ENCODE assay signal across 17 cellular contexts in the genomic region with DNA sequence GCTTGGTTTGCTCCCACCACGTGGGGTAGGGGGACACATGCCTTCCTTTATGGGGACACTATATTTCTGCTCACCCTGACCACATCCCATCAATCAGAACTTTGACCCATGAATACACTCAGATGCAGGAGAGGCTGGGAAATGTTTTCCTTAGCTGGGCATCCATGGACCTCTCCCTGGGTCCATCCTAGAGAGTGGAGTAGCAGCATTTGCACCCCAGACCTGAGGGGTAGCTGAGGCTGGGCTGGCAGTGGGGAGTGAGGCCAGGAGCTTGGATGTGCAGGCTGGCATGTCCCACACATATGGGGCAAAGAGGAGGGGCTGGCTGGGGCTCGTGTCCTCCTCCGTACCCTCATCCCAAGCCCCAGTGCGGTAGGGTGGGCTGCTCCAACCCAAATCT. TPM values are rescaled to one million over a fixed set of nuclear protein-coding genes. Genes with fewer than 3 reads are reported as not detected.
DNase-seq lines count a peak whose midpoint lies in the region; ATAC-seq, FAIRE-seq and TF ChIP-seq lines count a peak whose summit lies in the region.
"Had no signal": no experiment of that assay in that cellular context is flagged by ENCODE, and none has a peak within 500 bp of the region (broad histone marks: within the 10 kb centered on the region; RNA-seq: fewer than 3 reads in every experiment).

No MANE protein-coding gene starts in this region.

- no peak for ATAC-seq in A549
- ATAC-seq: GM12878, K562 had no signal

- CTCF ChIA-PET in A549 (lab: Yijun Ruan, JAX): interaction anchor here (3.0 kb wide), 1 partner anchor 21 kb away, joined by 15 read pairs; no protein-coding TSS in a partner anchor
- CTCF ChIA-PET in H1 (lab: Charles Lee; ENCODE audit: partially characterized antibody): interaction anchor here (1.2 to 8.3 kb wide), 7 partner anchors 11 to 889 kb away, joined by 3 to 92 read pairs (median 10); no protein-coding TSS in a partner anchor

- H3K4ac ChIP-seq in H1 (replicated peaks; ENCODE audit: insufficient read length, low read depth, low read length): no peak overlapping the region

- no peak overlapping the region for H3K14ac ChIP-seq in H1 (ENCODE audit: insufficient read length)

- no peak for TF ChIP-seq CTCF in A549 (IDR thresholded peaks at IDR 0.05)
- no peak for TF ChIP-seq CTCF in H1 (IDR thresholded peaks at IDR 0.05; ENCODE audit: control extremely low read depth in 1 of 3, insufficient read depth in 1 of 3, low read depth in 1 of 3, low read length in 3 of 3)
- TF ChIP-seq CTCF in osteocyte (IDR thresholded peaks at IDR 0.05): no peak
- no peak for TF ChIP-seq CTCF in esophagus squamous epithelium (IDR thresholded peaks at IDR 0.05)

- H3K79me1 ChIP-seq in H1 (ENCODE audit: low read depth, low read length): no peaks in the 10 kb centered on the region

- POLR2A ChIA-PET in A549 (lab: Yijun Ruan, JAX) (no interaction called here), H1 (lab: Charles Lee; ENCODE audit: partially characterized antibody) (no interaction called here)

- H3K27me3 ChIP-seq in H1 (replicated peaks in 1 of 4; ENCODE audit: control insufficient read depth in 3 of 4, extremely low read depth in 1 of 4, insufficient read depth in 3 of 4, low read length in 3 of 4) (no peaks in the 10 kb centered on the region), esophagus squamous epithelium (no peaks in the 10 kb centered on the region)

- H3K36me3 ChIP-seq in H1 (ENCODE audit: control insufficient read depth in 2 of 4, insufficient read depth in 4 of 4, low read length in 3 of 4): no peaks in the 10 kb centered on the region
- no peaks in the 10 kb centered on the region for H3K36me3 ChIP-seq in esophagus squamous epithelium
- H3K36me3 ChIP-seq: HAP-1 had no signal

- TF ChIP-seq POLR2A in A549 (IDR thresholded peaks at IDR 0.05; ENCODE audit: low read length): no peak
- no peak for TF ChIP-seq POLR2A in GM12891 (IDR thresholded peaks at IDR 0.05; ENCODE audit: low read depth, low read length)
- TF ChIP-seq POLR2A in H1 (IDR thresholded peaks at IDR 0.05; ENCODE audit: control extremely low read depth in 1 of 2, low read depth in 2 of 2, low read length in 2 of 2): no peak
- TF ChIP-seq POLR2A in esophagus squamous epithelium (IDR thresholded peaks at IDR 0.05): no peak

- H3K4me1 ChIP-seq in A549 (peaks cover 26% of the 10 kb centered on the region), H1 (replicated peaks in 1 of 4; ENCODE audit: control insufficient read depth in 3 of 4, insufficient read depth in 4 of 4, low read length in 3 of 4) (peaks cover 6 to 16% (median 14%) of the 10 kb centered on the region in 4 experiments), esophagus squamous epithelium (peaks cover 0 to 40% (median 8%) of the 10 kb centered on the region in 3 donors)

- H4K20me1 ChIP-seq in H1 (replicated peaks in 1 of 2; ENCODE audit: control insufficient read depth in 1 of 2, insufficient read depth in 2 of 2, low read length in 2 of 2): no peaks in the 10 kb centered on the region

- DNase-seq in A549 (ENCODE audit: low read depth in 1 of 2, low spot score in 1 of 2) (no peak), GM12891 (ENCODE audit: insufficient read length, low spot score) (no peak), H1 (ENCODE audit: low read depth in 1 of 2, low spot score in 2 of 2) (no peak), osteocyte (ENCODE audit: extremely low spot score, unreplicated experiment) (peak; percentile 63), NOMO-1 (lab: John Stamatoyannopoulos, UW; ENCODE audit: unreplicated experiment in 2 of 2) (no peak), esophagus squamous epithelium (lab: John Stamatoyannopoulos, UW) (no peak)
- no peak for DNase-seq in activated CD4-positive, alpha-beta T cell treated with anti-CD3 and anti-CD28 coated beads, Interleukin-2, amount 50 U/mL, for 4 hours
- DNase-seq: AML-193; CD4-positive, alpha-beta T cell; IMR-90 had no signal

- H2BK15ac ChIP-seq in H1 (ENCODE audit: low read length): no peak overlapping the region

- TF ChIP-seq RAD21 in A549 (conservative IDR thresholded peaks at IDR 0.05 in 1 of 2, IDR thresholded peaks at IDR 0.05 in 1 of 2): no peak
- no peak for TF ChIP-seq RAD21 in H1 (IDR thresholded peaks at IDR 0.05 in 1 of 2, conservative IDR thresholded peaks at IDR 0.05 in 1 of 2; ENCODE audit: low read depth in 2 of 2, low read length in 2 of 2)

- no peak overlapping the region for H3K56ac ChIP-seq in H1 (replicated peaks; ENCODE audit: insufficient read length, low read depth, low read length)

- H3K4me2 ChIP-seq in A549: no peak overlapping the region
- H3K4me2 ChIP-seq in H1 (ENCODE audit: insufficient read depth in 1 of 2, low read depth in 2 of 2, low read length in 2 of 2): no peak overlapping the region

- no peak overlapping the region for H2BK120ac ChIP-seq in H1 (replicated peaks; ENCODE audit: low read depth, low read length)

- no peaks in the 10 kb centered on the region for H3K27me3 Mint-ChIP-seq in osteocyte (ENCODE audit: unreplicated experiment)
- H3K27me3 Mint-ChIP-seq: CD4-positive, alpha-beta T cell had no signal

- H2AFZ ChIP-seq in H1 (ENCODE audit: low read length): no peak overlapping the region

- H3K4me1 Mint-ChIP-seq in osteocyte (ENCODE audit: unreplicated experiment): peaks cover 36% of the 10 kb centered on the region

- FAIRE-seq in A549 (lab: Jason Lieb, UNC) (no peak), GM12891 (lab: Jason Lieb, UNC) (peak; percentile 31), H1 (lab: Jason Lieb, UNC) (no peak)
- FAIRE-seq: A204.1, GM12878, GM19239, HTR-8/SVneo, K562 had no signal

- no peak overlapping the region for H3K4me3 Mint-ChIP-seq in osteocyte (ENCODE audit: unreplicated experiment)
- H3K4me3 Mint-ChIP-seq: CD4-positive, alpha-beta T cell had no signal

- H2BK12ac ChIP-seq in H1 (ENCODE audit: low read depth, low read length): no peak overlapping the region

- no peak overlapping the region for H3K23ac ChIP-seq in H1 (ENCODE audit: insufficient read length)

- no peaks in the 10 kb centered on the region for H3K9me3 Mint-ChIP-seq in osteocyte (ENCODE audit: unreplicated experiment)
- H3K9me3 Mint-ChIP-seq: CD4-positive, alpha-beta T cell had no signal

- H3K27ac ChIP-seq in A549 (peak overlapping the region; percentile 3 to 91; a peak in 4 of 6 replicates), H1 (ENCODE audit: low read depth, low read length) (no peak overlapping the region), esophagus squamous epithelium (no peak overlapping the region)
- H3K27ac ChIP-seq: C4-2B had no signal

- no peak overlapping the region for H2BK5ac ChIP-seq in H1 (ENCODE audit: low read depth, low read length)

- H3K9ac ChIP-seq in H1 (replicated peaks in 1 of 4; ENCODE audit: extremely low read depth in 1 of 4, low read depth in 3 of 4, low read length in 3 of 4): no peak overlapping the region

- no peak overlapping the region for H3K27ac Mint-ChIP-seq in osteocyte (ENCODE audit: unreplicated experiment)
- H3K27ac Mint-ChIP-seq: CD4-positive, alpha-beta T cell had no signal

- 0 out of 4 replicates have a peak, but pooled peaks cover 0 to 6% of the 10 kb centered on the region in 2 experiments for H3K79me2 ChIP-seq in H1 (ENCODE audit: control insufficient read depth in 1 of 2, insufficient read depth in 2 of 2, low read length in 2 of 2)

- H2AK5ac ChIP-seq in H1 (ENCODE audit: low read depth, low read length): no peak overlapping the region

- H4K8ac ChIP-seq in H1 (ENCODE audit: extremely low read depth, insufficient read depth, low read length): no peak overlapping the region

- H3K9me3 ChIP-seq in A549 (no peaks in the 10 kb centered on the region), H1 (ENCODE audit: insufficient read depth in 2 of 2, low read depth in 1 of 2, low read length in 1 of 2) (no peaks in the 10 kb centered on the region), esophagus squamous epithelium (no peaks in the 10 kb centered on the region)
- H3K9me3 ChIP-seq: HAP-1 had no signal

- TF ChIP-seq EP300 in A549 (IDR thresholded peaks at IDR 0.05): no peak
- TF ChIP-seq EP300 in H1 (IDR thresholded peaks at IDR 0.05; ENCODE audit: borderline replicate concordance in 1 of 2, low read depth in 2 of 2, low read length in 2 of 2): no peak

- intact Hi-C loops in esophagus squamous epithelium (cut with DNase I): loop anchor here (10.0 kb wide), 1 partner anchor 861 kb away; no protein-coding TSS in a partner anchor

- H3K4me3 ChIP-seq in A549 (no peak overlapping the region), H1 (ENCODE audit: extremely low read depth in 1 of 4, insufficient read depth in 2 of 4, low read depth in 3 of 4, low read length in 4 of 4) (no peak overlapping the region), esophagus squamous epithelium (no peak overlapping the region)
- H3K4me3 ChIP-seq: GM12878, HAP-1, K562 had no signal

- peak overlapping the region; percentile 13 for H4K91ac ChIP-seq in H1 (replicated peaks; ENCODE audit: insufficient read length, low read length)

- H3K18ac ChIP-seq in H1 (ENCODE audit: extremely low read depth, low read length): 0 out of 2 replicates have a peak overlapping the region, but pooled peaks have one; percentile 19

- 78% methylated on average over 4 of the region's 4 CpGs for WGBS in A549 (ENCODE audit: missing lambda C conversion rate)
- WGBS in H1 (ENCODE audit: extremely low coverage in 1 of 2, insufficient coverage in 1 of 2, insufficient read length in 1 of 2, insufficient replicate concordance in 2 of 2, low coverage in 1 of 2, low lambda C conversion rate in 2 of 2, missing lambda C conversion rate in 1 of 2), 2 experiments: 95% methylated on average over 4 of the region's 4 CpGs; no CpG with 5 or more reads in 1 of the 2 experiments
- WGBS in esophagus squamous epithelium, 2 donors: 65 to 94% methylated on average over 3 to 4 of the region's 4 CpGs

- H4K5ac ChIP-seq in H1 (ENCODE audit: insufficient read length, low read depth, low read length): no peak overlapping the region

- H2BK20ac ChIP-seq in H1 (ENCODE audit: low read length): no peak overlapping the region

- no peaks in the 10 kb centered on the region for H3K36me3 Mint-ChIP-seq in osteocyte (ENCODE audit: unreplicated experiment)

- no peaks in the 10 kb centered on the region; the same call in 1 of the 2 replicates for H3K23me2 ChIP-seq in H1 (ENCODE audit: low read depth, low read length)

RNA-seq across cellular contexts. Expression of a gene that starts 47.6 kb away (rescaled TPM):
- polyA plus RNA-seq in A549 (2011; rRNA removed): 6.9 and 8.1 TPM in 2 replicates
- 0.89 and 1.6 TPM in 2 replicates for polyA plus RNA-seq in A549 (2012; cell fraction: cytosol; rRNA removed)
- 0.54 and 1.2 TPM in 2 replicates for polyA plus RNA-seq in A549 (2012; cell fraction: nucleus; rRNA removed)
- 2.0 to 2.5 TPM (median 2.2 TPM) in 3 replicates for polyA plus RNA-seq in A549 (2017; fragmentation: RNase III; extraction: RNeasy Plus Mini Kit Qiagen cat#74134 plus additional on column Dnase treatment)
- 1.4 and 2.3 TPM in 2 replicates for polyA minus RNA-seq in A549 (2011; rRNA and poly(A)+ RNA removed)
- 15.0 TPM for polyA plus RNA-seq in GM12891 (2012; ENCODE audit: low read depth, missing spikeins)
- 9.8 and 11.3 TPM in 2 replicates for total RNA-seq in H1 (2021; fragmentation: NEBNext Ultra II Directional; extraction: Animal tissue kit (Norgen Biotek cat#: 25700))
- 5.2 and 9.2 TPM in 2 replicates for polyA plus RNA-seq in H1 (2011; rRNA removed)
- polyA plus RNA-seq in H1 (2011; cell fraction: cytosol; rRNA removed): 9.0 TPM
- 8.9 TPM for polyA plus RNA-seq in H1 (2011; cell fraction: nucleus; rRNA removed)
- 10.6 to 17.4 TPM (median 12.6 TPM) in 4 replicates for polyA plus RNA-seq in H1 (2012, experiment 1 of 2)
- polyA plus RNA-seq in H1 (2012, experiment 2 of 2): 7.1 TPM
- 14.7 TPM for polyA plus RNA-seq in H1 (2013, experiment 1 of 2)
- 12.4 TPM for polyA plus RNA-seq in H1 (2013, experiment 2 of 2)
- 3.0 and 9.0 TPM in 2 replicates for polyA minus RNA-seq in H1 (2011; rRNA and poly(A)+ RNA removed)
- 3.5 TPM for polyA minus RNA-seq in H1 (2011; cell fraction: cytosol; rRNA and poly(A)+ RNA removed)
- polyA minus RNA-seq in H1 (2011; cell fraction: nucleus; rRNA and poly(A)+ RNA removed): 17.8 TPM
- total RNA-seq in osteocyte: 4.4 and 6.4 TPM in 2 replicates
- 10 to 100 TPM in 1 of 4 donors, 1 to 10 TPM in 3; 3.5 to 11.3 (median 6.1) TPM for total RNA-seq in esophagus squamous epithelium

Comparison
In these comparisons a context has a peak if more than half of its experiments do, and no peak if none do; other contexts are left out.
1. H3K27ac ChIP-seq: peak in A549 (2 of 2); none in H1 (single experiment) and esophagus squamous epithelium (0 of 4).